Comparison of ENCODE assay signal across 14 cellular contexts in the genomic region with DNA sequence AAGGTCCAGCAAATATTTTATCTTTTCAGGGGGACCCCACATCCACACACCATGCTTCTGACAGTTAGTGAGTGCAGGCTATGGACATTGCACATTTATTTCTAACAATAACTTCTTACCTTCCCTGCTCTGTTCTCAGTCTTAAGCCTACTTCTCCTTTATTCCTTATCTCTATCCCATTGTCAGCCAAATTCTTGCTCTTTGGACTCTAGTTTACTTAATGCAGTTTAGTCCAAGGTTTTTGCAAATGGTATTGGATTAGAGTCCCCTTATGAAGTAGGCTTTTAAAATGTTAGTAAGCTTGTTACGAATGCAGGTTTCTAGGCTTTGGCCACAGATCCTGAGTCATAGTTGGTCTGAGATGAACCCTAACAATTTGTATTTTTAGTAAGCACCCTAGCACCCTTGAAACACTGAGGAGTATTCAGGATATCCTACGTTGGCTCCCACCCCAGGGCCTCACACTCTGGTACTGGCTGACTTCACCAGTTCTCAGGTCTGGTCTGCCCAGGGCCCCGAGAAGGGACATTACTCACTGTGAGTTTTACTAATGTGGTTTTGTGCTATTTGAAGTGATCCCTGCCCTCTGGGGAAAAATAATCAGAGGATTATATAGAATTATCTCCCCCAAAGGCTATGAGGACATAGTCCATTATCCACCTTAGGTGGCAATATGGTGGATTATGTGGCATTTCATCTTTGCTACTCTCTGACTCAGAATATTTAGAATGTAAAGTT.
DNase-seq lines count a peak whose midpoint lies in the region; ATAC-seq and TF ChIP-seq lines count a peak whose summit lies in the region.
"Had no signal": no experiment of that assay in that cellular context is flagged by ENCODE, and none has a peak within 500 bp of the region (broad histone marks: within the 10 kb centered on the region; RNA-seq: fewer than 3 reads in every experiment).

No MANE protein-coding gene starts in this region.

- no peaks in the 10 kb centered on the region for H3K27me3 Mint-ChIP-seq in type B pancreatic cell
- H3K27me3 Mint-ChIP-seq in activated T-cell treated with anti-CD3 and anti-CD28 coated beads, Interleukin-2, amount 50 U/mL, for 72 hours (ENCODE audit: low read depth) = no peaks in the 10 kb centered on the region
- H3K27me3 Mint-ChIP-seq: activated CD4-positive, alpha-beta T cell treated with anti-CD3 and anti-CD28 coated beads, Interleukin-2, amount 10 ng/mL, durations not matched to agents 24 days and 14 days; CD4-positive, alpha-beta T cell had no signal

- H3K4me1 ChIP-seq in SJCRH30 = peaks cover 21% of the 10 kb centered on the region

- H3K36me3 Mint-ChIP-seq in type B pancreatic cell = peaks cover 3% of the 10 kb centered on the region
- H3K36me3 Mint-ChIP-seq in activated T-cell treated with anti-CD3 and anti-CD28 coated beads, Interleukin-2, amount 50 U/mL, for 72 hours (ENCODE audit: insufficient read depth in 2 of 2) = peaks cover 0 to 3% of the 10 kb centered on the region in 2 donors

- H3K4me3 ChIP-seq in SJCRH30 (no peak overlapping the region), fibroblast of the aortic adventitia (ENCODE audit: low read depth, low read length) (no peak overlapping the region), retinal pigment epithelial cell (ENCODE audit: low read length) (no peak overlapping the region)
- H3K4me3 ChIP-seq: thoracic aorta had no signal

- DNase-seq in HT-29 (ENCODE audit: low spot score) (peak; percentile 31), SJCRH30 (peak; percentile 85 to 97), fibroblast of the aortic adventitia (ENCODE audit: low read depth) (peak; percentile 62), retinal pigment epithelial cell (ENCODE audit: low read depth) (peak; percentile 71), type B pancreatic cell (ENCODE audit: extremely low spot score, unreplicated experiment) (no peak)
- DNase-seq in activated T-cell treated with anti-CD3 and anti-CD28 coated beads, Interleukin-2, amount 50 U/mL, for 72 hours = no peak
- DNase-seq: activated CD4-positive, alpha-beta T cell treated with anti-CD3 and anti-CD28 coated beads, Interleukin-2, amount 10 ng/mL, durations not matched to agents 24 days and 14 days; aorta; CD4-positive, alpha-beta T cell; head of caudate nucleus; NCI-H2081; SW 1271 had no signal

- peaks cover 7% of the 10 kb centered on the region for H3K9me3 ChIP-seq in SJCRH30 (replicated peaks)
- H3K9me3 ChIP-seq: thoracic aorta had no signal

- H3K4me1 Mint-ChIP-seq in type B pancreatic cell (ENCODE audit: unreplicated experiment) = peaks cover 13% of the 10 kb centered on the region
- H3K4me1 Mint-ChIP-seq in activated T-cell treated with anti-CD3 and anti-CD28 coated beads, Interleukin-2, amount 50 U/mL, for 72 hours (ENCODE audit: low read depth) = no peaks in the 10 kb centered on the region
- H3K4me1 Mint-ChIP-seq: activated CD4-positive, alpha-beta T cell treated with anti-CD3 and anti-CD28 coated beads, Interleukin-2, amount 10 ng/mL, durations not matched to agents 24 days and 14 days had no signal

- no peaks in the 10 kb centered on the region for H3K36me3 ChIP-seq in SJCRH30
- H3K36me3 ChIP-seq: thoracic aorta had no signal

- H3K27me3 ChIP-seq in SJCRH30 = no peaks in the 10 kb centered on the region

- no peak overlapping the region for H3K27ac Mint-ChIP-seq in type B pancreatic cell
- H3K27ac Mint-ChIP-seq in activated T-cell treated with anti-CD3 and anti-CD28 coated beads, Interleukin-2, amount 50 U/mL, for 72 hours = no peak overlapping the region
- H3K27ac Mint-ChIP-seq: activated CD4-positive, alpha-beta T cell treated with anti-CD3 and anti-CD28 coated beads, Interleukin-2, amount 10 ng/mL, durations not matched to agents 24 days and 14 days; CD4-positive, alpha-beta T cell had no signal

- no peak overlapping the region for H3K4me3 Mint-ChIP-seq in type B pancreatic cell
- no peak overlapping the region for H3K4me3 Mint-ChIP-seq in activated T-cell treated with anti-CD3 and anti-CD28 coated beads, Interleukin-2, amount 50 U/mL, for 72 hours
- H3K4me3 Mint-ChIP-seq: activated CD4-positive, alpha-beta T cell treated with anti-CD3 and anti-CD28 coated beads, Interleukin-2, amount 10 ng/mL, durations not matched to agents 24 days and 14 days; CD4-positive, alpha-beta T cell had no signal

- peaks cover 8% of the 10 kb centered on the region for H3K9me3 Mint-ChIP-seq in type B pancreatic cell
- H3K9me3 Mint-ChIP-seq in activated T-cell treated with anti-CD3 and anti-CD28 coated beads, Interleukin-2, amount 50 U/mL, for 72 hours = peaks cover 3 to 5% of the 10 kb centered on the region in 2 donors
- H3K9me3 Mint-ChIP-seq: activated CD4-positive, alpha-beta T cell treated with anti-CD3 and anti-CD28 coated beads, Interleukin-2, amount 10 ng/mL, durations not matched to agents 24 days and 14 days had no signal

- TF ChIP-seq CTCF in fibroblast of the aortic adventitia (IDR thresholded peaks at IDR 0.05; ENCODE audit: insufficient read depth, low read length) = no peak
- no peak for TF ChIP-seq CTCF in retinal pigment epithelial cell (conservative IDR thresholded peaks at IDR 0.05; ENCODE audit: low read depth, low read length)
- TF ChIP-seq CTCF in type B pancreatic cell (conservative IDR thresholded peaks at IDR 0.05) = no peak

- H3K27ac ChIP-seq in SJCRH30 = peak overlapping the region; percentile 78
- H3K27ac ChIP-seq: thoracic aorta had no signal

- ATAC-seq in GM19397 (IDR thresholded peaks at IDR 0.05; ENCODE audit: unreplicated experiment) = no peak
- no peak for ATAC-seq in activated T-cell treated with anti-CD3 and anti-CD28 coated beads, Interleukin-2, amount 50 U/mL, for 72 hours (replicated peaks in 1 of 2)

Comparison
In these comparisons a context has a peak if more than half of its experiments do, and no peak if none do; other contexts are left out.
1. DNase-seq: peak in HT-29 (single experiment), SJCRH30 (2 of 2), fibroblast of the aortic adventitia (single experiment) and retinal pigment epithelial cell (single experiment); none in type B pancreatic cell (single experiment) and activated T-cell treated with anti-CD3 and anti-CD28 coated beads, Interleukin-2, amount 50 U/mL, for 72 hours (0 of 2).